ENCODE assay signal across 40 cellular contexts in genomic region chr1:198806861-198807260, GRCh38.
"Had no signal": no experiment of that assay in that cellular context is flagged by ENCODE, and none has a peak within 500 bp of the region (broad histone marks: within the 10 kb centered on the region; RNA-seq: fewer than 3 reads in every experiment).

No MANE protein-coding gene starts in this region.

- H3K4me1 Mint-ChIP-seq: activated naive CD4-positive, alpha-beta T cell treated with anti-CD3 and anti-CD28 coated beads, Interleukin-2, amount 10 ng/mL, durations not matched to agents 7 days and 5 days; activated naive CD4-positive, alpha-beta T cell treated with anti-CD3 and anti-CD28 coated beads, Interleukin-2, amount 50 U/mL, for 24 hours; activated naive CD8-positive, alpha-beta T cell treated with anti-CD3 and anti-CD28 coated beads, Interleukin-2, amount 50 U/mL, for 24 hours; activated T-helper 17 cell treated with anti-CD3 and anti-CD28 coated beads, Interleukin-2, amount 50 U/mL, for 72 hours; central memory CD8-positive, alpha-beta T cell had no signal

- DNase-seq: activated effector memory CD4-positive, alpha-beta T cell treated with anti-CD3 and anti-CD28 coated beads, Interleukin-2, amount 50 U/mL, for 16 hours; activated effector memory CD4-positive, alpha-beta T cell treated with Interleukin-2 at 50 U/mL for 16 hours; activated gamma-delta T cell; activated gamma-delta T cell treated with Interleukin-2 at 50 U/mL for 16 hours; activated naive CD4-positive, alpha-beta T cell; activated naive CD4-positive, alpha-beta T cell treated with anti-CD3 and anti-CD28 coated beads for 36 hours; activated naive CD4-positive, alpha-beta T cell treated with anti-CD3 and anti-CD28 coated beads, Interleukin-2, amount 10 ng/mL, durations not matched to agents 7 days and 5 days; activated naive CD4-positive, alpha-beta T cell treated with anti-CD3 and anti-CD28 coated beads, Interleukin-2, amount 50 U/mL, for 16 hours; activated naive CD4-positive, alpha-beta T cell treated with Interleukin-2 at 50 U/mL for 16 hours; activated naive CD8-positive, alpha-beta T cell treated with anti-CD3 and anti-CD28 coated beads for 36 hours; activated naive CD8-positive, alpha-beta T cell treated with anti-CD3 and anti-CD28 coated beads, Interleukin-2, amount 10 ng/mL, durations not matched to agents 7 days and 5 days; activated naive CD8-positive, alpha-beta T cell treated with anti-CD3 and anti-CD28 coated beads, Interleukin-2, amount 50 U/mL, for 24 hours; activated T-cell treated with anti-CD3 and anti-CD28 coated beads, Interleukin-2, amount 50 U/mL, for 1 hour; activated T-cell treated with anti-CD3 and anti-CD28 coated beads, Interleukin-2, amount 50 U/mL, for 24 hours; activated T-cell treated with anti-CD3 and anti-CD28 coated beads, Interleukin-2, amount 50 U/mL, for 4 hours; activated T-cell treated with anti-CD3 and anti-CD28 coated beads, Interleukin-2, amount 50 U/mL, for 48 hours; activated T-cell treated with anti-CD3 and anti-CD28 coated beads, Interleukin-2, amount 50 U/mL, for 72 hours; adrenal gland; amniotic stem cell; amygdala; anterior cingulate cortex; aorta; body of pancreas; brain microvascular endothelial cell; caudate nucleus; central memory CD4-positive, alpha-beta T cell; cerebellar nuclear complex had no signal

- H3K27me3 Mint-ChIP-seq: activated naive CD4-positive, alpha-beta T cell treated with anti-CD3 and anti-CD28 coated beads, Interleukin-2, amount 10 ng/mL, durations not matched to agents 7 days and 5 days; activated naive CD8-positive, alpha-beta T cell; activated naive CD8-positive, alpha-beta T cell treated with anti-CD3 and anti-CD28 coated beads for 36 hours; activated naive CD8-positive, alpha-beta T cell treated with anti-CD3 and anti-CD28 coated beads, Interleukin-2, amount 50 U/mL, for 24 hours; activated T-cell treated with anti-CD3 and anti-CD28 coated beads, Interleukin-2, amount 50 U/mL, for 24 hours; brain; central memory CD8-positive, alpha-beta T cell had no signal

- H3K36me3 Mint-ChIP-seq: activated naive CD4-positive, alpha-beta T cell treated with anti-CD3 and anti-CD28 coated beads, Interleukin-2, amount 50 U/mL, for 24 hours had no signal

- H3K9me3 ChIP-seq: adrenal gland, ascending aorta, body of pancreas, breast epithelium had no signal

- FAIRE-seq: astrocyte, bronchial epithelial cell had no signal

- H3K4me1 ChIP-seq: adrenal gland, ascending aorta, body of pancreas, breast epithelium had no signal

- H3K27ac Mint-ChIP-seq: activated naive CD4-positive, alpha-beta T cell treated with anti-CD3 and anti-CD28 coated beads for 36 hours; activated naive CD4-positive, alpha-beta T cell treated with anti-CD3 and anti-CD28 coated beads, Interleukin-2, amount 10 ng/mL, durations not matched to agents 7 days and 5 days; activated naive CD4-positive, alpha-beta T cell treated with anti-CD3 and anti-CD28 coated beads, Interleukin-2, amount 50 U/mL, for 24 hours; activated naive CD4-positive, alpha-beta T cell treated with anti-CD3 and anti-CD28 coated beads, Interleukin-2, amount 50 U/mL, for 72 hours; activated naive CD8-positive, alpha-beta T cell; activated naive CD8-positive, alpha-beta T cell treated with anti-CD3 and anti-CD28 coated beads for 36 hours; activated naive CD8-positive, alpha-beta T cell treated with anti-CD3 and anti-CD28 coated beads, Interleukin-2, amount 10 ng/mL, durations not matched to agents 7 days and 5 days; activated naive CD8-positive, alpha-beta T cell treated with anti-CD3 and anti-CD28 coated beads, Interleukin-2, amount 50 U/mL, for 24 hours; activated T-cell treated with anti-CD3 and anti-CD28 coated beads, Interleukin-2, amount 50 U/mL, for 24 hours; activated T-cell treated with anti-CD3 and anti-CD28 coated beads, Interleukin-2, amount 50 U/mL, for 72 hours; activated T-helper 1 cell treated with anti-CD3 and anti-CD28 coated beads, Interleukin-12 subunit alpha, Interleukin-12 subunit beta, Interleukin-2, Interleukin-4 antibody, amounts not matched to agents 30 ng/mL and 10 ng/mL and 1 ng/mL, durations not matched to agents 14 hours and 24 hours and 36 hours; activated T-helper 17 cell treated with anti-CD3 and anti-CD28 coated beads, Interleukin-2, amount 50 U/mL, for 72 hours; activated T-helper 2 cell treated with anti-CD3 and anti-CD28 coated beads, Interferon-gamma antibody, Interleukin-2, Interleukin-4, amounts not matched to agents 10 μg/mL and 5 μg/mL and 100 μg/mL, durations not matched to agents 14 hours and 24 hours and 36 hours; brain had no signal

- H3K27me3 ChIP-seq: adrenal gland, ascending aorta, body of pancreas, brain microvascular endothelial cell, breast epithelium, cardiac muscle cell had no signal

- H3K27ac ChIP-seq: adrenal gland, ascending aorta, body of pancreas, brain microvascular endothelial cell, breast epithelium, cardiac muscle cell had no signal

- H3K4me3 Mint-ChIP-seq: activated naive CD4-positive, alpha-beta T cell treated with anti-CD3 and anti-CD28 coated beads for 36 hours; activated naive CD4-positive, alpha-beta T cell treated with anti-CD3 and anti-CD28 coated beads, Interleukin-2, amount 10 ng/mL, durations not matched to agents 7 days and 5 days; activated naive CD4-positive, alpha-beta T cell treated with anti-CD3 and anti-CD28 coated beads, Interleukin-2, amount 50 U/mL, for 24 hours; activated naive CD8-positive, alpha-beta T cell; activated naive CD8-positive, alpha-beta T cell treated with anti-CD3 and anti-CD28 coated beads for 36 hours; activated naive CD8-positive, alpha-beta T cell treated with anti-CD3 and anti-CD28 coated beads, Interleukin-2, amount 10 ng/mL, durations not matched to agents 7 days and 5 days; activated naive CD8-positive, alpha-beta T cell treated with anti-CD3 and anti-CD28 coated beads, Interleukin-2, amount 50 U/mL, for 24 hours; activated T-cell treated with anti-CD3 and anti-CD28 coated beads, Interleukin-2, amount 50 U/mL, for 24 hours; activated T-cell treated with anti-CD3 and anti-CD28 coated beads, Interleukin-2, amount 50 U/mL, for 4 hours; activated T-cell treated with anti-CD3 and anti-CD28 coated beads, Interleukin-2, amount 50 U/mL, for 72 hours; activated T-helper 1 cell treated with anti-CD3 and anti-CD28 coated beads, Interleukin-12 subunit alpha, Interleukin-12 subunit beta, Interleukin-2, Interleukin-4 antibody, amounts not matched to agents 30 ng/mL and 10 ng/mL and 1 ng/mL, durations not matched to agents 14 hours and 24 hours and 36 hours; activated T-helper 17 cell treated with anti-CD3 and anti-CD28 coated beads, Interleukin-2, amount 50 U/mL, for 72 hours; brain; central memory CD8-positive, alpha-beta T cell had no signal

- H3K4me3 ChIP-seq: adrenal gland, ascending aorta, body of pancreas, breast epithelium, cardiac muscle cell had no signal

- ATAC-seq: activated naive CD4-positive, alpha-beta T cell treated with anti-CD3 and anti-CD28 coated beads, Interleukin-2, amount 50 U/mL, for 72 hours; activated naive CD8-positive, alpha-beta T cell treated with anti-CD3 and anti-CD28 coated beads, Interleukin-2, amount 50 U/mL, for 24 hours; activated T-cell treated with anti-CD3 and anti-CD28 coated beads, Interleukin-2, amount 50 U/mL, for 4 hours; activated T-cell treated with anti-CD3 and anti-CD28 coated beads, Interleukin-2, amount 50 U/mL, for 72 hours; activated T-helper 17 cell treated with anti-CD3 and anti-CD28 coated beads, Interleukin-2, amount 50 U/mL, for 72 hours; body of pancreas had no signal

- H3K9me3 Mint-ChIP-seq: activated naive CD4-positive, alpha-beta T cell treated with anti-CD3 and anti-CD28 coated beads for 36 hours; activated naive CD4-positive, alpha-beta T cell treated with anti-CD3 and anti-CD28 coated beads, Interleukin-2, amount 50 U/mL, for 24 hours; activated T-cell treated with anti-CD3 and anti-CD28 coated beads, Interleukin-2, amount 50 U/mL, for 24 hours; activated T-cell treated with anti-CD3 and anti-CD28 coated beads, Interleukin-2, amount 50 U/mL, for 4 hours; central memory CD8-positive, alpha-beta T cell had no signal

- H3K36me3 ChIP-seq: adrenal gland, ascending aorta, brain microvascular endothelial cell, breast epithelium, cardiac muscle cell had no signal
